Comparison of ENCODE assay signal across 11 cellular contexts in genomic region chr14:65321370-65321875, GRCh38.
DNase-seq lines count a peak whose midpoint lies in the region; ATAC-seq, FAIRE-seq and TF ChIP-seq lines count a peak whose summit lies in the region.
"Had no signal": no experiment of that assay in that cellular context is flagged by ENCODE, and none has a peak within 500 bp of the region (broad histone marks: within the 10 kb centered on the region; RNA-seq: fewer than 3 reads in every experiment).

No MANE protein-coding gene starts in this region.

- peak overlapping the region; percentile 9 for H2AFZ ChIP-seq in IMR-90 (replicated peaks; ENCODE audit: low read length, poor library complexity)

- TF ChIP-seq CTCF in IMR-90 (conservative IDR thresholded peaks at IDR 0.05; ENCODE audit: low read depth, low read length) (no peak), epithelial cell of esophagus (IDR thresholded peaks at IDR 0.05; ENCODE audit: insufficient read depth, low read depth, low read length, missing control alignments) (no peak), osteocyte (IDR thresholded peaks at IDR 0.05) (no peak)

- no peak overlapping the region for H2AK5ac ChIP-seq in IMR-90 (ENCODE audit: low read depth, low read length)

- no peak for FAIRE-seq in small intestine (lab: Jason Lieb, UNC)

- TF ChIP-seq RAD21 in IMR-90 (IDR thresholded peaks at IDR 0.05; ENCODE audit: low read length): no peak

- no peaks in the 10 kb centered on the region for H3K9me3 Mint-ChIP-seq in osteocyte (ENCODE audit: unreplicated experiment)

- H2BK20ac ChIP-seq in IMR-90 (ENCODE audit: low read depth, low read length): no peak overlapping the region

- H3K4me2 ChIP-seq in IMR-90 (ENCODE audit: low read depth, low read length): no peak overlapping the region

- H4K20me1 ChIP-seq in IMR-90 (ENCODE audit: insufficient read depth, low read length): no peaks in the 10 kb centered on the region

- BruUV-seq in IMR-90 (replicated peaks; lab: Mats Ljungman, UMichigan): no TSS peak

- no peak overlapping the region for H3K23ac ChIP-seq in IMR-90 (ENCODE audit: low read depth, low read length)

- dilution Hi-C loops in IMR-90 (cut with HindIII; ENCODE audit: low sequenced_read_pairs, unreplicated experiment): no loop called here

- no peaks in the 10 kb centered on the region for H3K36me3 Mint-ChIP-seq in osteocyte (ENCODE audit: unreplicated experiment)

- H4K8ac ChIP-seq in IMR-90 (ENCODE audit: low read depth in 2 of 2, low read length in 2 of 2): no peak overlapping the region

- no peak overlapping the region for H3K56ac ChIP-seq in IMR-90 (ENCODE audit: extremely low read depth, insufficient read depth, low read length)

- DNase-seq in IMR-90: no peak
- peak; percentile 63 for DNase-seq in epithelial cell of esophagus (ENCODE audit: low read depth)
- no peak for DNase-seq in AG20443 (ENCODE audit: low spot score)
- DNase-seq in osteocyte (ENCODE audit: extremely low spot score, unreplicated experiment): no peak
- DNase-seq in NCI-H510A treated with DMSO at 0.1 percent for 48 hours (lab: John Stamatoyannopoulos, UW): no peak
- no peak for DNase-seq in small intestine
- DNase-seq: NCI-H2029 treated with DMSO at 0.1 percent for 48 hours, posterior cingulate gyrus had no signal

- H3K79me1 ChIP-seq in IMR-90 (ENCODE audit: low read depth in 1 of 2, low read length in 2 of 2): no peaks in the 10 kb centered on the region

- no peak overlapping the region for H3K9ac ChIP-seq in IMR-90 (ENCODE audit: low read depth, low read length)

- H3K27ac ChIP-seq in IMR-90 (ENCODE audit: insufficient read depth, low read length): no peak overlapping the region
- no peak overlapping the region for H3K27ac ChIP-seq in small intestine (ENCODE audit: low read depth in 1 of 2, low read length in 1 of 2)
- H3K27ac ChIP-seq: suprapubic skin had no signal

- no peaks in the 10 kb centered on the region for H3K27me3 ChIP-seq in IMR-90 (ENCODE audit: control insufficient read depth, insufficient read depth, low read length)
- H3K27me3 ChIP-seq in small intestine (ENCODE audit: control insufficient read depth in 2 of 2, insufficient read depth in 2 of 2, low read length in 2 of 2): no peaks in the 10 kb centered on the region
- H3K27me3 ChIP-seq: suprapubic skin had no signal

- H3K4me3 ChIP-seq in IMR-90 (ENCODE audit: insufficient read depth, low read depth, low read length) (no peak overlapping the region), epithelial cell of esophagus (ENCODE audit: low read length) (no peak overlapping the region), small intestine (ENCODE audit: low read depth in 1 of 2, low read length in 2 of 2) (no peak overlapping the region)
- H3K4me3 ChIP-seq: suprapubic skin had no signal

- H3K36me3 ChIP-seq in IMR-90 (ENCODE audit: control insufficient read depth, insufficient read depth, low read length) (no peaks in the 10 kb centered on the region), small intestine (ENCODE audit: control insufficient read depth in 2 of 2, insufficient read depth in 2 of 2, low read length in 2 of 2) (no peaks in the 10 kb centered on the region)
- H3K36me3 ChIP-seq: suprapubic skin had no signal

- H3K27me3 Mint-ChIP-seq in osteocyte (ENCODE audit: unreplicated experiment): peaks cover 12% of the 10 kb centered on the region

- no peak overlapping the region for H2BK120ac ChIP-seq in IMR-90 (ENCODE audit: low read depth, low read length)

- H2BK5ac ChIP-seq in IMR-90 (ENCODE audit: low read depth, low read length, poor library complexity, severe bottlenecking): no peak overlapping the region

- H3K4ac ChIP-seq in IMR-90 (ENCODE audit: low read depth, low read length): no peak overlapping the region

- no peak overlapping the region for H4K91ac ChIP-seq in IMR-90 (ENCODE audit: insufficient read depth, low read depth, low read length)

- no peak overlapping the region for H3K14ac ChIP-seq in IMR-90 (replicated peaks; ENCODE audit: low read depth, low read length)

- intact Hi-C loops in IMR-90 (cut with micrococcal nuclease): no loop called here

- no peak overlapping the region for H4K5ac ChIP-seq in IMR-90 (ENCODE audit: low read depth, low read length)

- H3K9me1 ChIP-seq in IMR-90 (ENCODE audit: insufficient read depth, low read length): no peaks in the 10 kb centered on the region

- no peak overlapping the region for H2BK15ac ChIP-seq in IMR-90 (ENCODE audit: low read depth, low read length)

- H3K9me3 ChIP-seq in IMR-90 (ENCODE audit: control insufficient read depth, insufficient read depth, low read length) (no peaks in the 10 kb centered on the region), small intestine (ENCODE audit: control insufficient read depth, low read depth) (no peaks in the 10 kb centered on the region)
- H3K9me3 ChIP-seq: suprapubic skin had no signal

- TF ChIP-seq POLR2A in IMR-90 (IDR thresholded peaks at IDR 0.05; ENCODE audit: low read depth, low read length): no peak

- CTCF ChIA-PET in IMR-90 (lab: Yijun Ruan, JAX): interaction anchor here (1.0 kb wide), 1 partner anchor 30 kb away, joined by 3 read pairs; no protein-coding TSS in a partner anchor

- no peaks in the 10 kb centered on the region for H3K4me1 ChIP-seq in IMR-90 (ENCODE audit: control insufficient read depth, insufficient read depth, low read length)
- H3K4me1 ChIP-seq in small intestine (ENCODE audit: control insufficient read depth in 2 of 2, insufficient read depth in 1 of 2, low read depth in 1 of 2, low read length in 1 of 2): no peaks in the 10 kb centered on the region

- in situ Hi-C loops in IMR-90 (cut with MboI; ENCODE audit: low sequenced_read_pairs): no loop called here

- POLR2A ChIA-PET in IMR-90 (lab: Charles Lee; ENCODE audit: unreplicated experiment): no interaction called here

- H3K4me3 Mint-ChIP-seq in osteocyte (ENCODE audit: unreplicated experiment): no peak overlapping the region

- no CpG with 5 or more reads among the region's 3 CpGs for WGBS in IMR-90 (ENCODE audit: extremely low coverage in 2 of 2, insufficient read length in 1 of 2), 2 experiments
- WGBS in small intestine, 3 donors: 70 to 88% (median 74%) methylated on average over 3 of the region's 3 CpGs

- peak; percentile 67 for ATAC-seq in GM18502 (IDR thresholded peaks at IDR 0.05; ENCODE audit: poor library complexity, unreplicated experiment)
- peak; percentile 43 for ATAC-seq in GM21529 (IDR thresholded peaks at IDR 0.05; ENCODE audit: unreplicated experiment)
- ATAC-seq in IMR-90 (ENCODE audit: low read depth): no peak

- no peak overlapping the region for H3K18ac ChIP-seq in IMR-90 (ENCODE audit: low read depth, low read length)

- no peak overlapping the region for H3K27ac Mint-ChIP-seq in osteocyte (ENCODE audit: unreplicated experiment)

- peaks cover 4% of the 10 kb centered on the region for H3K4me1 Mint-ChIP-seq in osteocyte (ENCODE audit: unreplicated experiment)

- H2AK9ac ChIP-seq in IMR-90 (replicated peaks; ENCODE audit: low read depth, low read length, poor library complexity): no peak overlapping the region

TF ChIP-seq in IMR-90, 13 proteins besides CTCF, POLR2A, EP300 and RAD21:
- TF ChIP-seq CEBPB (IDR thresholded peaks at IDR 0.05; ENCODE audit: low read depth, low read length) (no peak), MAZ (IDR thresholded peaks at IDR 0.05; ENCODE audit: borderline replicate concordance, low read depth, low read length) (no peak), NFE2L2 (IDR thresholded peaks at IDR 0.05; ENCODE audit: low read depth, low read length) (peak; percentile 40; the same call in 1 of the 2 replicates)
TF ChIP-seq in IMR-90: peak in this region for 1.
